Comparison of ENCODE assay signal across 31 cellular contexts in genomic region chr14:102454711-102455110, GRCh38.
"Had no signal": no experiment of that assay in that cellular context is flagged by ENCODE, and none has a peak within 500 bp of the region (broad histone marks: within the 10 kb centered on the region; RNA-seq: fewer than 3 reads in every experiment).

No MANE protein-coding gene starts in this region.

- H3K4me3 Mint-ChIP-seq: endodermal cell; naive thymus-derived CD4-positive, alpha-beta T cell; nephron; neural progenitor cell; stimulated activated effector memory CD8-positive, alpha-beta T cell treated with anti-CD3 and anti-CD28 coated beads, Interleukin-12 subunit alpha, Interleukin-12 subunit beta, amount 100 ng/mL, for 72 hours had no signal

- H3K4me3 ChIP-seq: dorsolateral prefrontal cortex, gastroesophageal sphincter, heart left ventricle, hepatocyte, left lung, neural progenitor cell, prostate gland, right atrium auricular region, smooth muscle cell, stomach, testis, tibial artery, upper lobe of right lung, uterus had no signal

- H3K9me3 Mint-ChIP-seq: endodermal cell; naive thymus-derived CD4-positive, alpha-beta T cell; nephron; neural progenitor cell; stimulated activated effector memory CD8-positive, alpha-beta T cell treated with anti-CD3 and anti-CD28 coated beads, Interleukin-12 subunit alpha, Interleukin-12 subunit beta, amount 100 ng/mL, for 72 hours had no signal

- H3K27me3 ChIP-seq: dorsolateral prefrontal cortex, foreskin keratinocyte, gastroesophageal sphincter, heart left ventricle, hepatocyte, left lung, neural progenitor cell, right atrium auricular region, stomach, testis, tibial artery, upper lobe of right lung, uterus had no signal

- H3K9me3 ChIP-seq: gastroesophageal sphincter, heart left ventricle, left lung, prostate gland, right atrium auricular region, stomach, testis, tibial artery, upper lobe of right lung, uterus had no signal

- H3K36me3 Mint-ChIP-seq: stimulated activated effector memory CD8-positive, alpha-beta T cell treated with anti-CD3 and anti-CD28 coated beads, Interleukin-12 subunit alpha, Interleukin-12 subunit beta, amount 100 ng/mL, for 72 hours had no signal

- H3K27me3 Mint-ChIP-seq: naive thymus-derived CD4-positive, alpha-beta T cell had no signal

- H3K4me1 Mint-ChIP-seq: endodermal cell; naive thymus-derived CD4-positive, alpha-beta T cell; nephron; neural progenitor cell; stimulated activated effector memory CD8-positive, alpha-beta T cell treated with anti-CD3 and anti-CD28 coated beads, Interleukin-12 subunit alpha, Interleukin-12 subunit beta, amount 100 ng/mL, for 72 hours had no signal

- H3K36me3 ChIP-seq: neural progenitor cell, uterus had no signal

- H3K27ac ChIP-seq: epithelial cell of prostate, foreskin keratinocyte, gastroesophageal sphincter, heart left ventricle, hepatocyte, left lung, neural progenitor cell, prostate gland, right atrium auricular region, stomach, testis, tibial artery, upper lobe of right lung, uterus had no signal

- DNase-seq: dorsolateral prefrontal cortex; effector CD8-positive, alpha-beta T cell; endodermal cell; foreskin keratinocyte; heart left ventricle; kidney; left cardiac atrium; left lung; mesendoderm; midbrain; naive thymus-derived CD4-positive, alpha-beta T cell; stimulated activated CD4-positive, alpha-beta T cell treated with anti-CD3 and anti-CD28 coated beads, Interleukin-12 subunit alpha, Interleukin-12 subunit beta, amount 100 ng/mL, for 4 hours; stimulated activated CD4-positive, alpha-beta T cell treated with anti-CD3 and anti-CD28 coated beads, Interleukin-1b, Interleukin-23, amount 100 ng/mL, for 48 hours; stimulated activated CD4-positive, alpha-beta T cell treated with anti-CD3 and anti-CD28 coated beads, Interleukin-4, amount 100 ng/mL, for 1 hour; stimulated activated naive CD4-positive, alpha-beta T cell treated with Interleukin-2 at 50 U/mL for 16 hours; stomach; testis; tibial artery; upper lobe of right lung; uterus had no signal

- H3K4me1 ChIP-seq: foreskin keratinocyte, gastroesophageal sphincter, left lung, neural progenitor cell, prostate gland, right atrium auricular region, stomach, tibial artery, upper lobe of right lung, uterus had no signal

- H3K27ac Mint-ChIP-seq: endodermal cell; naive thymus-derived CD4-positive, alpha-beta T cell; nephron; neural progenitor cell; stimulated activated effector memory CD8-positive, alpha-beta T cell treated with anti-CD3 and anti-CD28 coated beads, Interleukin-12 subunit alpha, Interleukin-12 subunit beta, amount 100 ng/mL, for 72 hours had no signal

- ATAC-seq: esophagus mucosa; foreskin keratinocyte; gastroesophageal sphincter; left cardiac atrium; left lung; naive thymus-derived CD4-positive, alpha-beta T cell; sciatic nerve; stimulated activated effector memory CD8-positive, alpha-beta T cell treated with anti-CD3 and anti-CD28 coated beads, Interleukin-12 subunit alpha, Interleukin-12 subunit beta, amount 100 ng/mL, for 72 hours; upper lobe of right lung had no signal
